16 cellular contexts compared by ENCODE assay signal in the genomic region with DNA sequence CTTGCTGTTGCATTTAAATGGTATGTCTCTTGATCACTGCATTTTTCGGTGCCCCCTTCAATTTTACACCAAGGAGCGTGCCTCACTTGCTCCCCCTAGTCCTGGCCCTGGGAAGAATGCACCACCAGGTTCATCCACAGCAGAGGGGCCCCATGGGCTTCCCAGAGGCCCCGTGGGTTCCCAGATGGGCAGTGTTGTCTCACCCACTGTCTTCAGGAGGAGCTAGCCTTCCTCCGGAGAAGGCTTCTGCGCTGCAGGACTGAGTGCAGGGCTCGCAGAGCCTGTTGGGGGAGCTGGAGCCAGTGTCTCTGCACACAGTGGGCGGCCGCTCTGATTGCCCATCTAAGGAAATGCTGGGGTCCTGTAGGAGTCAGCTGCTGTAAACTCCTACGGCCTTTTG. TPM values are rescaled to one million over a fixed set of nuclear protein-coding genes. Genes with fewer than 3 reads are reported as not detected.
DNase-seq lines count a peak whose midpoint lies in the region; ATAC-seq and TF ChIP-seq lines count a peak whose summit lies in the region.
"Had no signal": no experiment of that assay in that cellular context is flagged by ENCODE, and none has a peak within 500 bp of the region (broad histone marks: within the 10 kb centered on the region; RNA-seq: fewer than 3 reads in every experiment).

No MANE protein-coding gene starts in this region.

- in situ Hi-C loops in astrocyte of the spinal cord (cut with HindIII; ENCODE audit: low sequenced_read_pairs), result no loop called here

- no peaks in the 10 kb centered on the region for H3K9me3 ChIP-seq in left ventricle myocardium inferior (replicated peaks)
- H3K9me3 ChIP-seq: ascending aorta had no signal

- ATAC-seq in GM18870 (IDR thresholded peaks at IDR 0.05; ENCODE audit: unreplicated experiment), result no peak
- ATAC-seq: activated T-cell treated with anti-CD3 and anti-CD28 coated beads, Interleukin-2, amount 50 U/mL, for 72 hours; foreskin keratinocyte had no signal

- peak overlapping the region; percentile 8 for H3K27ac ChIP-seq in left ventricle myocardium inferior (replicated peaks)
- H3K27ac ChIP-seq: ascending aorta, foreskin keratinocyte, GM23248 had no signal

- intact Hi-C loops in left ventricle myocardium inferior (cut with micrococcal nuclease), result loop anchor here (5.0 to 10.0 kb wide), 2 partner anchors 110 to 322 kb away; no protein-coding TSS in a partner anchor

- H3K36me3 ChIP-seq in left ventricle myocardium inferior, result no peaks in the 10 kb centered on the region
- H3K36me3 ChIP-seq: ascending aorta had no signal

- H3K27me3 ChIP-seq in left ventricle myocardium inferior (ENCODE audit: low read depth), result no peaks in the 10 kb centered on the region
- H3K27me3 ChIP-seq: ascending aorta had no signal

- peaks cover 9% of the 10 kb centered on the region for H3K4me1 ChIP-seq in left ventricle myocardium inferior
- H3K4me1 ChIP-seq: foreskin keratinocyte had no signal

- no peak overlapping the region for H3K4me3 ChIP-seq in astrocyte of the spinal cord (ENCODE audit: low read depth, low read length)
- peak overlapping the region; percentile 9 for H3K4me3 ChIP-seq in left ventricle myocardium inferior
- H3K4me3 ChIP-seq: GM23248 had no signal

- DNase-seq in GM10266 (ENCODE audit: extremely low spot score), result no peak
- peak; percentile 24 for DNase-seq in astrocyte of the spinal cord (ENCODE audit: low read depth, low spot score)
- DNase-seq in left ventricle myocardium inferior, result peak; percentile 40
- DNase-seq in pons (ENCODE audit: low spot score), result peak; percentile 41
- DNase-seq in activated effector memory CD4-positive, alpha-beta T cell treated with anti-CD3 and anti-CD28 coated beads, Interleukin-2, amount 50 U/mL, for 16 hours, result no peak
- DNase-seq in NCI-H128 (lab: John Stamatoyannopoulos, UW; ENCODE audit: unreplicated experiment), result no peak
- no peak for DNase-seq in OCI-M1 (lab: John Stamatoyannopoulos, UW)
- DNase-seq: activated T-cell treated with anti-CD3 and anti-CD28 coated beads, Interleukin-2, amount 50 U/mL, for 72 hours; CD4-positive, CD25-positive, alpha-beta regulatory T cell; foreskin keratinocyte; GM23248; mesenchymal stem cell; NCI-H345; SHP77 had no signal

- TF ChIP-seq CTCF in GM10266 (IDR thresholded peaks at IDR 0.05; ENCODE audit: control insufficient read depth, insufficient read depth, low read depth, missing control alignments) (peak; percentile 15), astrocyte of the spinal cord (IDR thresholded peaks at IDR 0.05; ENCODE audit: low read depth, low read length) (peak; percentile 25), left ventricle myocardium inferior (IDR thresholded peaks at IDR 0.05; ENCODE audit: borderline replicate concordance) (peak; percentile 46)

RNA-seq across cellular contexts. Expression of a gene that starts 45.9 kb away (rescaled TPM):
- total RNA-seq in left ventricle myocardium inferior, result 53.6 TPM

Comparison
In these comparisons a context has a peak if more than half of its experiments do, and no peak if none do; other contexts are left out.
1. DNase-seq: peak in astrocyte of the spinal cord (single experiment), left ventricle myocardium inferior (single experiment) and pons (single experiment); none in GM10266 (single experiment), activated effector memory CD4-positive, alpha-beta T cell treated with anti-CD3 and anti-CD28 coated beads, Interleukin-2, amount 50 U/mL, for 16 hours (single experiment), NCI-H128 (single experiment) and OCI-M1 (single experiment).
2. Peak in every context shown above with its lines, with median percentiles within 50 percentile points of each other: CTCF ChIP-seq.